ENCODE assay signal across 1 cellular context in genomic region chr1:27618341-27619067, GRCh38.
A peak's percentile ranks its signal among the peaks of the same experiment; 100 is the strongest.
TF ChIP-seq lines count a peak whose summit lies in the region.

No MANE protein-coding gene starts in this region.

TF ChIP-seq in HepG2, 621 proteins besides CTCF, POLR2A, EP300 and RAD21 (continued from another document):
- no peak for TF ChIP-seq HNF1B (CRISPR knock-in tag; IDR thresholded peaks at IDR 0.05)
- TF ChIP-seq NR2F6 (IDR thresholded peaks at IDR 0.05), result 0 out of 2 replicates have a peak, but pooled peaks have one; percentile 14
- TF ChIP-seq NR2F6 (CRISPR knock-in tag; IDR thresholded peaks at IDR 0.05), result peak; percentile 43; the same call in 1 of the 2 replicates
- TF ChIP-seq WIZ (CRISPR knock-in tag; IDR thresholded peaks at IDR 0.05), result no peak
- no peak for TF ChIP-seq ZNF710 (CRISPR knock-in tag; IDR thresholded peaks at IDR 0.05; ENCODE audit: borderline replicate concordance)
- 0 out of 4 replicates have a peak, but pooled peaks of 1 of the 2 experiments have one; percentile 14 for TF ChIP-seq NR2F1 (CRISPR knock-in tag; IDR thresholded peaks at IDR 0.05)
